ENCODE assay signal across 18 cellular contexts in the genomic region with DNA sequence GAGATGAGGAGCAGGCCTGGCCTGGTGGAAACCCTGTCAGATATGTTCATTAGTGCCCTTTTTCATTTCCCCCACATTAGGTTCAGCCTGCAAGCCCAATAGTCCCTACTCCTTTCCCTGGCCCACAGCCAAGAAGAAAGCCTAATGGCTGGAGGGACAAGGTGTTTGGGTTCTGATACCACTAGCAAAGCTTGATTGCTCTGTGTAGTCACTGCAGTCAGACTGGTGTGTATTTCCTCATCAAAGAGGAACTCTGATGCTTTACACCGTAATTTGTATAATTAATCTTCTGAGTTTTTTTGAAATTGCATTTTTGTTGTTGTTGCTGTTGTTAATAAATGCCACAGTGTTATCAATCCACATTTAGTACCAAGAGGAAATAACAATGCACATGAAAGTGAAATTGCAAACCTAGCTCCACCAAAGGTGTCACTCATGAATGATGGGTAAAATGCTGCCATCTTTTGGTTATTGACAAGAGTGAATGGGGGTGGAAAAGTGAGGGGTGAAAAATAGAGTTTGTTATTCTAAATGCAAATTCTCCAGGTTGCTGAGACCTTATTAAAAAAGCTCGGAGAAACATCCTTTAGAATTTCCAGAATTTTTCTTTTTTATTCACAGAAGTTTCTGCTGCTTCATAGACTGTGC.
DNase-seq lines count a peak whose midpoint lies in the region; ATAC-seq, FAIRE-seq and TF ChIP-seq lines count a peak whose summit lies in the region.
"Had no signal": no experiment of that assay in that cellular context is flagged by ENCODE, and none has a peak within 500 bp of the region (broad histone marks: within the 10 kb centered on the region; RNA-seq: fewer than 3 reads in every experiment).

No MANE protein-coding gene starts in this region.

- H3K18ac ChIP-seq in H1 (ENCODE audit: extremely low read depth, low read length): no peak overlapping the region

- no peaks in the 10 kb centered on the region for H3K79me2 ChIP-seq in KMS-11 (ENCODE audit: insufficient read depth, low read depth)
- H3K79me2 ChIP-seq in H1 (ENCODE audit: control insufficient read depth in 1 of 2, insufficient read depth in 2 of 2, low read length in 2 of 2): no peaks in the 10 kb centered on the region

- TF ChIP-seq CTCF in KMS-11 (conservative IDR thresholded peaks at IDR 0.05; ENCODE audit: low read depth, low read length): peak; percentile 43; the same call in 1 of the 2 replicates
- TF ChIP-seq CTCF in H1 (IDR thresholded peaks at IDR 0.05; ENCODE audit: control extremely low read depth in 1 of 3, insufficient read depth in 1 of 3, low read depth in 1 of 3, low read length in 3 of 3): no peak
- no peak for TF ChIP-seq CTCF in WERI-Rb-1 (IDR thresholded peaks at IDR 0.05; ENCODE audit: low read depth, low read length)

- TF ChIP-seq RAD21 in H1 (IDR thresholded peaks at IDR 0.05 in 1 of 2, conservative IDR thresholded peaks at IDR 0.05 in 1 of 2; ENCODE audit: low read depth in 2 of 2, low read length in 2 of 2): peak; percentile 36 to 39

- H3K79me1 ChIP-seq in H1 (ENCODE audit: low read depth, low read length): no peaks in the 10 kb centered on the region

- TF ChIP-seq POLR2A in H1 (IDR thresholded peaks at IDR 0.05; ENCODE audit: control extremely low read depth in 1 of 2, low read depth in 2 of 2, low read length in 2 of 2): no peak

- FAIRE-seq in H1 (lab: Jason Lieb, UNC): no peak
- FAIRE-seq: keratinocyte had no signal

- H2BK20ac ChIP-seq in H1 (ENCODE audit: low read length): no peak overlapping the region

- WGBS in H1 (ENCODE audit: extremely low coverage in 1 of 2, insufficient coverage in 1 of 2, insufficient read length in 1 of 2, insufficient replicate concordance in 2 of 2, low coverage in 1 of 2, low lambda C conversion rate in 2 of 2, missing lambda C conversion rate in 1 of 2), 2 experiments: 92% methylated on average over 2 of the region's 2 CpGs; no CpG with 5 or more reads in 1 of the 2 experiments

- POLR2A ChIA-PET in H1 (lab: Charles Lee; ENCODE audit: partially characterized antibody): no interaction called here

- H3K9me3 ChIP-seq in H1 (ENCODE audit: insufficient read depth in 2 of 2, low read depth in 1 of 2, low read length in 1 of 2) (no peaks in the 10 kb centered on the region), WERI-Rb-1 (ENCODE audit: severe bottlenecking) (no peaks in the 10 kb centered on the region)
- H3K9me3 ChIP-seq: Peyer's patch, stomach had no signal

- no peak overlapping the region for H4K91ac ChIP-seq in H1 (replicated peaks; ENCODE audit: insufficient read length, low read length)

- H2AFZ ChIP-seq in KMS-11 (ENCODE audit: low read depth) (peak overlapping the region; percentile 43; the same call in 1 of the 2 replicates), H1 (ENCODE audit: low read length) (no peak overlapping the region)

- H4K20me1 ChIP-seq in KMS-11 (ENCODE audit: insufficient read depth) (no peaks in the 10 kb centered on the region), H1 (replicated peaks in 1 of 2; ENCODE audit: control insufficient read depth in 1 of 2, insufficient read depth in 2 of 2, low read length in 2 of 2) (no peaks in the 10 kb centered on the region)

- TF ChIP-seq EP300 in H1 (IDR thresholded peaks at IDR 0.05; ENCODE audit: borderline replicate concordance in 1 of 2, low read depth in 2 of 2, low read length in 2 of 2): no peak

- no peaks in the 10 kb centered on the region for H3K27me3 ChIP-seq in KMS-11 (ENCODE audit: insufficient read depth, low read depth)
- H3K27me3 ChIP-seq in H1 (replicated peaks in 1 of 4; ENCODE audit: control insufficient read depth in 3 of 4, extremely low read depth in 1 of 4, insufficient read depth in 3 of 4, low read length in 3 of 4): no peaks in the 10 kb centered on the region; a peak in 1 of 7 replicates
- H3K27me3 ChIP-seq in WERI-Rb-1 (ENCODE audit: insufficient read depth, low read depth, severe bottlenecking): peaks cover 26% of the 10 kb centered on the region
- H3K27me3 ChIP-seq: Peyer's patch, stomach had no signal

- H2AK5ac ChIP-seq in H1 (ENCODE audit: low read depth, low read length): no peak overlapping the region

- no peak overlapping the region for H3K56ac ChIP-seq in H1 (replicated peaks; ENCODE audit: insufficient read length, low read depth, low read length)

- H2BK15ac ChIP-seq in H1 (ENCODE audit: low read length): no peak overlapping the region

- H2BK12ac ChIP-seq in H1 (ENCODE audit: low read depth, low read length): no peak overlapping the region

- H3K9ac ChIP-seq in KMS-11 (no peak overlapping the region), H1 (replicated peaks in 1 of 4; ENCODE audit: extremely low read depth in 1 of 4, low read depth in 3 of 4, low read length in 3 of 4) (no peak overlapping the region)

- H3K23ac ChIP-seq in H1 (ENCODE audit: insufficient read length): no peak overlapping the region

- H3K14ac ChIP-seq in H1 (ENCODE audit: insufficient read length): no peak overlapping the region

- peak; percentile 44 for DNase-seq in DMS153 treated with DMSO at 0.1 percent for 48 hours (lab: John Stamatoyannopoulos, UW; ENCODE audit: unreplicated experiment)
- no peak for DNase-seq in DMS153 (lab: John Stamatoyannopoulos, UW)
- DNase-seq in H1 (ENCODE audit: low read depth in 1 of 2, low spot score in 2 of 2): no peak
- DNase-seq in WERI-Rb-1: no peak
- DNase-seq in stimulated activated naive CD8-positive, alpha-beta T cell treated with anti-CD3 and anti-CD28 coated beads, Interleukin-15, Interleukin-2, amounts not matched to agents 100 U/mL and 50 U/mL, for 24 hours: no peak
- DNase-seq: 8988T; activated CD4-positive, alpha-beta T cell treated with anti-CD3 and anti-CD28 coated beads for 1 hour; activated T-cell treated with anti-CD3 and anti-CD28 coated beads for 4 hours; central memory CD4-positive, alpha-beta T cell; NCI-H2081 treated with DMSO at 0.1 percent for 48 hours; occipital lobe; Peyer's patch; stomach had no signal

- H3K4me2 ChIP-seq in KMS-11 (peak overlapping the region; percentile 35; the same call in 1 of the 2 replicates), H1 (ENCODE audit: insufficient read depth in 1 of 2, low read depth in 2 of 2, low read length in 2 of 2) (no peak overlapping the region)

- no peaks in the 10 kb centered on the region for H3K36me3 ChIP-seq in KMS-11 (ENCODE audit: insufficient read depth)
- H3K36me3 ChIP-seq in H1 (ENCODE audit: control insufficient read depth in 2 of 4, insufficient read depth in 4 of 4, low read length in 3 of 4): no peaks in the 10 kb centered on the region
- H3K36me3 ChIP-seq in WERI-Rb-1: no peaks in the 10 kb centered on the region
- H3K36me3 ChIP-seq: Peyer's patch, stomach had no signal

- CTCF ChIA-PET in H1 (lab: Charles Lee; ENCODE audit: partially characterized antibody): interaction anchor here (0.6 to 1.2 kb wide), 3 partner anchors 168 to 810 kb away, joined by 3 read pairs; no protein-coding TSS in a partner anchor

- H2BK5ac ChIP-seq in H1 (ENCODE audit: low read depth, low read length): no peak overlapping the region

- ATAC-seq in GM21515 (IDR thresholded peaks at IDR 0.05; ENCODE audit: unreplicated experiment) (peak; percentile 73), HG03097 (IDR thresholded peaks at IDR 0.05; ENCODE audit: low FRiP score, unreplicated experiment) (no peak)
- no peak for ATAC-seq in stimulated activated naive CD8-positive, alpha-beta T cell treated with anti-CD3 and anti-CD28 coated beads, Interleukin-15, Interleukin-2, amounts not matched to agents 100 U/mL and 50 U/mL, for 24 hours

- H3K4me1 ChIP-seq in KMS-11 (ENCODE audit: low read depth, poor library complexity, severe bottlenecking) (peaks cover 10% of the 10 kb centered on the region), H1 (replicated peaks in 1 of 4; ENCODE audit: control insufficient read depth in 3 of 4, insufficient read depth in 4 of 4, low read length in 3 of 4) (no peaks in the 10 kb centered on the region)
- H3K4me1 ChIP-seq: Peyer's patch, stomach had no signal

- no peak overlapping the region for H4K5ac ChIP-seq in H1 (ENCODE audit: insufficient read length, low read depth, low read length)

- no peak overlapping the region for H3K4ac ChIP-seq in H1 (replicated peaks; ENCODE audit: insufficient read length, low read depth, low read length)

- H3K27ac ChIP-seq in KMS-11 (no peak overlapping the region), H1 (ENCODE audit: low read depth, low read length) (no peak overlapping the region), WERI-Rb-1 (no peak overlapping the region)
- H3K27ac ChIP-seq: HL-60, Peyer's patch, stomach had no signal

- H4K8ac ChIP-seq in H1 (ENCODE audit: extremely low read depth, insufficient read depth, low read length): no peak overlapping the region

- H2BK120ac ChIP-seq in H1 (replicated peaks; ENCODE audit: low read depth, low read length): no peak overlapping the region

- H3K4me3 ChIP-seq in KMS-11 (IDR thresholded peaks at IDR 0.05; ENCODE audit: insufficient read depth, low read depth, low read length) (no peak overlapping the region), H1 (ENCODE audit: extremely low read depth in 1 of 4, insufficient read depth in 2 of 4, low read depth in 3 of 4, low read length in 4 of 4) (no peak overlapping the region), WERI-Rb-1 (ENCODE audit: low read depth, low read length) (no peak overlapping the region)
- H3K4me3 ChIP-seq: Peyer's patch, stomach had no signal

- no peaks in the 10 kb centered on the region for H3K23me2 ChIP-seq in H1 (ENCODE audit: low read depth, low read length)

TF ChIP-seq in H1, 55 proteins besides CTCF, POLR2A, EP300 and RAD21 (continues in another document):
- no peak for TF ChIP-seq YY1 (IDR thresholded peaks at IDR 0.05; ENCODE audit: low read depth, low read length)
- TF ChIP-seq KDM1A (IDR thresholded peaks at IDR 0.05; ENCODE audit: borderline replicate concordance, low read length): no peak
- no peak for TF ChIP-seq ASH2L (IDR thresholded peaks at IDR 0.05; ENCODE audit: low read length)
- no peak for TF ChIP-seq CTBP2 (IDR thresholded peaks at IDR 0.05; ENCODE audit: borderline replicate concordance, insufficient read depth, insufficient read length, low read length)
